Comparison of ENCODE assay signal across 1 cellular context in genomic region chr13:111287201-111287600, GRCh38.
TF ChIP-seq lines count a peak whose summit lies in the region.

No MANE protein-coding gene starts in this region.

TF ChIP-seq in GM23338, 12 proteins besides CTCF, POLR2A, EP300 and RAD21 (continued from another document):
- TF ChIP-seq, protein P1, sequence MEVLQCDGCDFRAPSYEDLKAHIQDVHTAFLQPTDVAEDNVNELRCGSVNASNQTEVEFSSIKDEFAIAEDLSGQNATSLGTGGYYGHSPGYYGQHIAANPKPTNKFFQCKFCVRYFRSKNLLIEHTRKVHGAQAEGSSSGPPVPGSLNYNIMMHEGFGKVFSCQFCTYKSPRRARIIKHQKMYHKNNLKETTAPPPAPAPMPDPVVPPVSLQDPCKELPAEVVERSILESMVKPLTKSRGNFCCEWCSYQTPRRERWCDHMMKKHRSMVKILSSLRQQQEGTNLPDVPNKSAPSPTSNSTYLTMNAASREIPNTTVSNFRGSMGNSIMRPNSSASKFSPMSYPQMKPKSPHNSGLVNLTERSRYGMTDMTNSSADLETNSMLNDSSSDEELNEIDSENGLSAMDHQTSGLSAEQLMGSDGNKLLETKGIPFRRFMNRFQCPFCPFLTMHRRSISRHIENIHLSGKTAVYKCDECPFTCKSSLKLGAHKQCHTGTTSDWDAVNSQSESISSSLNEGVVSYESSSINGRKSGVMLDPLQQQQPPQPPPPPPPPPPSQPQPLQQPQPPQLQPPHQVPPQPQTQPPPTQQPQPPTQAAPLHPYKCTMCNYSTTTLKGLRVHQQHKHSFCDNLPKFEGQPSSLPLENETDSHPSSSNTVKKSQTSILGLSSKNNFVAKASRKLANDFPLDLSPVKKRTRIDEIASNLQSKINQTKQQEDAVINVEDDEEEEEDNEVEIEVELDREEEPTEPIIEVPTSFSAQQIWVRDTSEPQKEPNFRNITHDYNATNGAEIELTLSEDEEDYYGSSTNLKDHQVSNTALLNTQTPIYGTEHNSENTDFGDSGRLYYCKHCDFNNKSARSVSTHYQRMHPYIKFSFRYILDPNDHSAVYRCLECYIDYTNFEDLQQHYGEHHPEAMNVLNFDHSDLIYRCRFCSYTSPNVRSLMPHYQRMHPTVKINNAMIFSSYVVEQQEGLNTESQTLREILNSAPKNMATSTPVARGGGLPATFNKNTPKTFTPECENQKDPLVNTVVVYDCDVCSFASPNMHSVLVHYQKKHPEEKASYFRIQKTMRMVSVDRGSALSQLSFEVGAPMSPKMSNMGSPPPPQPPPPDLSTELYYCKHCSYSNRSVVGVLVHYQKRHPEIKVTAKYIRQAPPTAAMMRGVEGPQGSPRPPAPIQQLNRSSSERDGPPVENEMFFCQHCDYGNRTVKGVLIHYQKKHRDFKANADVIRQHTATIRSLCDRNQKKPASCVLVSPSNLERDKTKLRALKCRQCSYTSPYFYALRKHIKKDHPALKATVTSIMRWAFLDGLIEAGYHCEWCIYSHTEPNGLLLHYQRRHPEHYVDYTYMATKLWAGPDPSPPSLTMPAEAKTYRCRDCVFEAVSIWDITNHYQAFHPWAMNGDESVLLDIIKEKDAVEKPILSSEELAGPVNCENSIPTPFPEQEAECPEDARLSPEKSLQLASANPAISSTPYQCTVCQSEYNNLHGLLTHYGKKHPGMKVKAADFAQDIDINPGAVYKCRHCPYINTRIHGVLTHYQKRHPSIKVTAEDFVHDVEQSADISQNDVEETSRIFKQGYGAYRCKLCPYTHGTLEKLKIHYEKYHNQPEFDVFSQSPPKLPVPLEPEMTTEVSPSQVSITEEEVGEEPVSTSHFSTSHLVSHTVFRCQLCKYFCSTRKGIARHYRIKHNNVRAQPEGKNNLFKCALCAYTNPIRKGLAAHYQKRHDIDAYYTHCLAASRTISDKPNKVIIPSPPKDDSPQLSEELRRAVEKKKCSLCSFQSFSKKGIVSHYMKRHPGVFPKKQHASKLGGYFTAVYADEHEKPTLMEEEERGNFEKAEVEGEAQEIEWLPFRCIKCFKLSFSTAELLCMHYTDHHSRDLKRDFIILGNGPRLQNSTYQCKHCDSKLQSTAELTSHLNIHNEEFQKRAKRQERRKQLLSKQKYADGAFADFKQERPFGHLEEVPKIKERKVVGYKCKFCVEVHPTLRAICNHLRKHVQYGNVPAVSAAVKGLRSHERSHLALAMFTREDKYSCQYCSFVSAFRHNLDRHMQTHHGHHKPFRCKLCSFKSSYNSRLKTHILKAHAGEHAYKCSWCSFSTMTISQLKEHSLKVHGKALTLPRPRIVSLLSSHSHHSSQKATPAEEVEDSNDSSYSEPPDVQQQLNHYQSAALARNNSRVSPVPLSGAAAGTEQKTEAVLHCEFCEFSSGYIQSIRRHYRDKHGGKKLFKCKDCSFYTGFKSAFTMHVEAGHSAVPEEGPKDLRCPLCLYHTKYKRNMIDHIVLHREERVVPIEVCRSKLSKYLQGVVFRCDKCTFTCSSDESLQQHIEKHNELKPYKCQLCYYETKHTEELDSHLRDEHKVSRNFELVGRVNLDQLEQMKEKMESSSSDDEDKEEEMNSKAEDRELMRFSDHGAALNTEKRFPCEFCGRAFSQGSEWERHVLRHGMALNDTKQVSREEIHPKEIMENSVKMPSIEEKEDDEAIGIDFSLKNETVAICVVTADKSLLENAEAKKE (CRISPR knock-in tag; IDR thresholded peaks at IDR 0.05): no peak
- no peak for TF ChIP-seq JUNB (IDR thresholded peaks at IDR 0.05; ENCODE audit: unreplicated experiment)
